In the genomic region with DNA sequence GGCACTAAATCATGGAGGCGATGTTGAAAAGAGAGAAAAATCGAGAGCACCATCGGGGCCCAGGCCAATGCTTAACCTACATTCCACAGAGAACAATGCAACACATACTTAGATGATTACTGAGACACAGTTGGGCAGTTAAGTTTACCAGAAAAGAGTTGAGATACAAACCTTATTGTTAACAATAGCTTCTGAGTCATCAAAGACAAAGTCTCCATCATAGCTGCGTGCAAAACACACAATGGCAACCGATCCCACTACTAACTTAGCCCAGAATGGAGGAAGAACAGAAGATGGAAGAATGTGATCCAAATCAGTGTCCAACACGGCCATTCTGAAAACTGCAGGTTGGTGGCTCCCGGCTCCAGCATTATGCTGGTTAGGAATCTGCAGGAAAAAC, we compare ENCODE assay signal across 25 cellular contexts. TPM values are rescaled to one million over a fixed set of nuclear protein-coding genes. Genes with fewer than 3 reads are reported as not detected.
DNase-seq lines count a peak whose midpoint lies in the region; ATAC-seq and TF ChIP-seq lines count a peak whose summit lies in the region.
"Had no signal": no experiment of that assay in that cellular context is flagged by ENCODE, and none has a peak within 500 bp of the region (broad histone marks: within the 10 kb centered on the region; RNA-seq: fewer than 3 reads in every experiment).

No MANE protein-coding gene starts in this region.

- no peak overlapping the region for H3K4ac ChIP-seq in mesendoderm (ENCODE audit: low read depth, low read length)

- H3K9me3 Mint-ChIP-seq in endothelial cell (ENCODE audit: unreplicated experiment): no peaks in the 10 kb centered on the region
- H3K9me3 Mint-ChIP-seq: CD4-positive, alpha-beta T cell; GM23338; stimulated activated naive B cell treated with anti-CD40 and anti-IgM and Interleukin-4, amounts not matched to agents 10 μg/mL and 1 μg/mL and 100 μg/mL, for 72 hours had no signal

- peak overlapping the region; percentile 29 for H3K27ac Mint-ChIP-seq in T-helper 17 cell
- peak overlapping the region; percentile 9 for H3K27ac Mint-ChIP-seq in endothelial cell (ENCODE audit: unreplicated experiment)
- H3K27ac Mint-ChIP-seq: CD4-positive, alpha-beta T cell; stimulated activated naive B cell treated with anti-CD40 and anti-IgM and Interleukin-4, amounts not matched to agents 10 μg/mL and 1 μg/mL and 100 μg/mL, for 72 hours had no signal

- DNase-seq in AG09309 (ENCODE audit: low read depth) (peak; percentile 23), T-helper 17 cell (no peak), endothelial cell (ENCODE audit: low spot score) (no peak), mesendoderm (peak; percentile 31), NCI-H446 (lab: John Stamatoyannopoulos, UW) (no peak), NCI-H2107 treated with DMSO at 0.1 percent for 48 hours (lab: John Stamatoyannopoulos, UW; ENCODE audit: unreplicated experiment) (no peak)
- DNase-seq: activated naive CD4-positive, alpha-beta T cell treated with Interleukin-2 at 50 U/mL for 16 hours; activated T-cell treated with anti-CD3 and anti-CD28 coated beads for 4 hours; CD4-positive, alpha-beta T cell; DMS79; hippocampal formation; left colon; MG63; NCI-H146; NCI-H226; NK-92 treated with Interleukin-12 subunit alpha and Interleukin-12 subunit beta, amount 100 ng/mL, for 24 hours; RPMI8226; stimulated activated naive B cell treated with anti-CD40 and anti-IgM and Interleukin-4, amounts not matched to agents 10 μg/mL and 1 μg/mL and 100 μg/mL, for 72 hours; SW 1271; transverse colon had no signal

- no peak overlapping the region for H3K4me2 ChIP-seq in mesendoderm (ENCODE audit: low read length)
- H3K4me2 ChIP-seq: GM23338 had no signal

- H3K27me3 Mint-ChIP-seq in T-helper 17 cell: no peaks in the 10 kb centered on the region
- H3K27me3 Mint-ChIP-seq in endothelial cell (ENCODE audit: unreplicated experiment): peaks cover 8% of the 10 kb centered on the region
- H3K27me3 Mint-ChIP-seq: CD4-positive, alpha-beta T cell; stimulated activated naive B cell treated with anti-CD40 and anti-IgM and Interleukin-4, amounts not matched to agents 10 μg/mL and 1 μg/mL and 100 μg/mL, for 72 hours had no signal

- H3K36me3 ChIP-seq in mesendoderm (ENCODE audit: control insufficient read depth, insufficient read depth, low read length): peaks cover 9% of the 10 kb centered on the region

- no peak overlapping the region for H3K56ac ChIP-seq in mesendoderm (ENCODE audit: low read length)

- H3K27me3 ChIP-seq in mesendoderm (ENCODE audit: insufficient read depth, low read length, poor library complexity): no peaks in the 10 kb centered on the region
- H3K27me3 ChIP-seq: cardiac muscle cell, MG63, right atrium auricular region, transverse colon had no signal

- H3K18ac ChIP-seq in mesendoderm (ENCODE audit: low read length): no peak overlapping the region

- peaks cover 7% of the 10 kb centered on the region for H3K36me3 Mint-ChIP-seq in T-helper 17 cell (ENCODE audit: low read depth)
- peaks cover 50% of the 10 kb centered on the region for H3K36me3 Mint-ChIP-seq in endothelial cell (ENCODE audit: low read depth, unreplicated experiment)

- H3K27ac ChIP-seq in mesendoderm (ENCODE audit: low read depth, low read length): no peak overlapping the region
- H3K27ac ChIP-seq: cardiac muscle cell, right atrium auricular region, transverse colon had no signal

- no peak overlapping the region for H3K23ac ChIP-seq in mesendoderm (ENCODE audit: low read length)

- H3K9ac ChIP-seq in mesendoderm (ENCODE audit: low read length): no peak overlapping the region

- WGBS in mesendoderm (ENCODE audit: extremely low coverage, insufficient coverage, low lambda C conversion rate): no CpG with 5 or more reads among the region's 7 CpGs

- H4K8ac ChIP-seq in mesendoderm (ENCODE audit: low read depth, low read length): no peak overlapping the region

- no peak overlapping the region for H2BK120ac ChIP-seq in mesendoderm (ENCODE audit: low read depth, low read length)

- H3K9me3 ChIP-seq in T-helper 17 cell (ENCODE audit: control insufficient read depth, low read length, poor library complexity, severe bottlenecking): no peaks in the 10 kb centered on the region
- H3K9me3 ChIP-seq: MG63, right atrium auricular region, transverse colon had no signal

- no peak overlapping the region for H4K5ac ChIP-seq in mesendoderm (ENCODE audit: low read length)

- no peak overlapping the region for H2BK5ac ChIP-seq in mesendoderm (ENCODE audit: low read length)

- peaks cover 9% of the 10 kb centered on the region for H3K79me1 ChIP-seq in mesendoderm (ENCODE audit: low read length)

- no peaks in the 10 kb centered on the region for H3K4me1 ChIP-seq in mesendoderm (ENCODE audit: control insufficient read depth, low read depth, low read length)

- peaks cover 19% of the 10 kb centered on the region for H3K4me1 Mint-ChIP-seq in T-helper 17 cell
- peaks cover 28% of the 10 kb centered on the region for H3K4me1 Mint-ChIP-seq in endothelial cell (ENCODE audit: unreplicated experiment)

- no peak overlapping the region for H2BK15ac ChIP-seq in mesendoderm (replicated peaks; ENCODE audit: low read depth)

- peaks cover 10% of the 10 kb centered on the region for H3K79me2 ChIP-seq in mesendoderm (ENCODE audit: control insufficient read depth, insufficient read depth, low read length)

- no peak overlapping the region for H2AK5ac ChIP-seq in mesendoderm (ENCODE audit: low read length)

- ATAC-seq in T-helper 17 cell (no peak), GM18858 (IDR thresholded peaks at IDR 0.05; ENCODE audit: unreplicated experiment) (no peak), GM19324 (IDR thresholded peaks at IDR 0.05; ENCODE audit: low FRiP score, unreplicated experiment) (no peak)
- ATAC-seq: GM23338; left colon; stimulated activated naive B cell treated with anti-CD40 and anti-IgM and Interleukin-4, amounts not matched to agents 10 μg/mL and 1 μg/mL and 100 μg/mL, for 72 hours had no signal

- H3K4me3 Mint-ChIP-seq in T-helper 17 cell: no peak overlapping the region
- peak overlapping the region; percentile 5 for H3K4me3 Mint-ChIP-seq in endothelial cell (ENCODE audit: unreplicated experiment)
- H3K4me3 Mint-ChIP-seq: CD4-positive, alpha-beta T cell; GM23338; stimulated activated naive B cell treated with anti-CD40 and anti-IgM and Interleukin-4, amounts not matched to agents 10 μg/mL and 1 μg/mL and 100 μg/mL, for 72 hours had no signal

- H3K4me3 ChIP-seq in AG09309 (ENCODE audit: control insufficient read depth, low read depth, low read length) (no peak overlapping the region), mesendoderm (ENCODE audit: low read length) (no peak overlapping the region)
- H3K4me3 ChIP-seq: cardiac muscle cell, GM23338, MG63, right atrium auricular region, transverse colon had no signal

- no peak for TF ChIP-seq CTCF in AG09309 (IDR thresholded peaks at IDR 0.05; ENCODE audit: control insufficient read depth, insufficient read depth, low read depth, low read length, missing control alignments)
- TF ChIP-seq CTCF in endothelial cell (IDR thresholded peaks at IDR 0.05; ENCODE audit: unreplicated experiment): no peak

RNA-seq across cellular contexts. Expression of a gene that starts 6.2 kb away (rescaled TPM):
- total RNA-seq in T-helper 17 cell (10 to 100 TPM; 13.7 to 14.4 TPM), endothelial cell (ENCODE audit: unreplicated experiment) (40.1 TPM)
- polyA plus RNA-seq in mesendoderm (2013, experiment 1 of 2): 15.7 TPM
- 16.5 TPM for polyA plus RNA-seq in mesendoderm (2013, experiment 2 of 2)

Comparison
In these comparisons a context has a peak if more than half of its experiments do, and no peak if none do; other contexts are left out.
1. DNase-seq: peak in AG09309 (single experiment) and mesendoderm (single experiment); none in T-helper 17 cell (0 of 3), endothelial cell (single experiment), NCI-H446 (0 of 2) and NCI-H2107 treated with DMSO at 0.1 percent for 48 hours (single experiment).